1 cellular context compared by ENCODE assay signal in the genomic region with DNA sequence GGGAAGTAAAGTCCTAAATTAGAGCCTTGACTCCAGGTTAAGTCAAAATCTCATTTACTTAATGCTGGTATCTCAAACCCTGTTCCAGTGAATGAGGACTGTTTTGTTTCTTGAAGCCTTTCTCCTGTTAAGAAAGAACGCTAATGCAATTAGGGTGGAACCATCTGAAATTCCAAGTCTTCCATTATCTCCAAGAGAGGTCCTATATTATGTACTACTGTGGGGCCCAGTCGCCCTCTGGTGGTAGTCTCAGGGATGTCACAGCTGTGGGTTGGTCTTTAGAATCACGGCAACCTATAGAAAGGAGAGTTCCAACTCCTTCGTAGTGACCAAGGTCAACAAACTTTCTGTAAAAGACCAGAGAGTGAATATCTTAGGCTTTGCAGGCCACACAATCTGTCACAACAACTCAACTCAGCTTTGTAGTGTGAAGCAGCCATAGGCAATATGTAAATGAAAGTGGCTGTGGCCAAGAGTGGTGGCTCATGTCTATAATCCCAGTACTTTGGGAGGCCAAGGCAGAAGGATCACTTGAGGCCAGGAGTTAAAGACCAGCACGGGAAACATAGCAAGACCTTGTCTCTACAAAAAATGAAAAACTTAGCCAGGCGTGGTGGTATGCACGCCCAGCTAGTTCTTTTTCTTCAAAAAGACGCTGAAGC.
TF ChIP-seq lines count a peak whose summit lies in the region.

No MANE protein-coding gene starts in this region.

TF ChIP-seq in WTC11, 78 proteins besides CTCF, POLR2A, EP300 and RAD21 (continued from another document):
- no peak for TF ChIP-seq FOXK1 (CRISPR knock-in tag; IDR thresholded peaks at IDR 0.05)
- TF ChIP-seq SMAD4 (CRISPR knock-in tag; IDR thresholded peaks at IDR 0.05), result no peak
- no peak for TF ChIP-seq GABPB1 (CRISPR knock-in tag; IDR thresholded peaks at IDR 0.05)
- no peak for TF ChIP-seq ZNF396 (CRISPR knock-in tag; IDR thresholded peaks at IDR 0.05; ENCODE audit: borderline replicate concordance)
- TF ChIP-seq PRRX2 (CRISPR knock-in tag; IDR thresholded peaks at IDR 0.05), result no peak
- TF ChIP-seq E2F4 (CRISPR knock-in tag; IDR thresholded peaks at IDR 0.05; ENCODE audit: borderline replicate concordance, low read depth), result no peak
- no peak for TF ChIP-seq MYBL2 (CRISPR knock-in tag; IDR thresholded peaks at IDR 0.05)
- no peak for TF ChIP-seq TEAD1 (CRISPR knock-in tag; IDR thresholded peaks at IDR 0.05)
- TF ChIP-seq SOX15 (CRISPR knock-in tag; IDR thresholded peaks at IDR 0.05), result no peak
